In the genomic region with DNA sequence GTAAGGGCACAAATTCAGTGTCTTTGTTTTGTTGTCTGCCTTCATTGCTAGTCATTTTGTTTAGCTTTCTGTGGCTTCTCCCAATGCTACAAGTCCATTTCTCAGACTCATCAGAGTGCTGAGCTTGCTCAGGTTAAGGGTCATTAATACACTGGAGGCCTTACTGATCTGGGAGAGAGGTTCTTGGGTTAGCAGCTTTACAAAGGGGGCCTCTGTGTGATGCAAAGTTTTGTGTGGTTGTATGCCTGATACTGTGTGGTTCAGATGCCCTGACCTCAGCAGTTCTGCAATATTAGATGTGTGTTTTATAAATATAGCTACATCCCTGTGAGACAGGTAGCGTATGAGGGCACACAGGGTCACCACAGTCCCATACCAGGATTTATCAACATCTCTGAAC, we compare ENCODE assay signal across 21 cellular contexts. TPM values are rescaled to one million over a fixed set of nuclear protein-coding genes. Genes with fewer than 3 reads are reported as not detected.
DNase-seq lines count a peak whose midpoint lies in the region; ATAC-seq and TF ChIP-seq lines count a peak whose summit lies in the region.
"Had no signal": no experiment of that assay in that cellular context is flagged by ENCODE, and none has a peak within 500 bp of the region (broad histone marks: within the 10 kb centered on the region; RNA-seq: fewer than 3 reads in every experiment).

No MANE protein-coding gene starts in this region.

- TF ChIP-seq CTCF in astrocyte of the cerebellum (IDR thresholded peaks at IDR 0.05; ENCODE audit: low read depth, low read length, missing control alignments) (no peak), thyroid gland (IDR thresholded peaks at IDR 0.05) (no peak)

- H2AFZ ChIP-seq in mesenchymal stem cell (ENCODE audit: low read depth, low read length), result no peak overlapping the region
- H2AFZ ChIP-seq: hepatocyte had no signal

- H2BK5ac ChIP-seq in mesenchymal stem cell (ENCODE audit: low read depth, low read length, poor library complexity, severe bottlenecking), result no peak overlapping the region

- H3K14ac ChIP-seq in mesenchymal stem cell (ENCODE audit: low read length in 2 of 2), result no peak overlapping the region

- H3K4ac ChIP-seq in mesenchymal stem cell (ENCODE audit: low read depth in 1 of 2, low read length in 2 of 2), result no peak overlapping the region

- H2AK5ac ChIP-seq in mesenchymal stem cell (ENCODE audit: low read length, severe bottlenecking), result no peak overlapping the region

- ATAC-seq in GM21367 (IDR thresholded peaks at IDR 0.05; ENCODE audit: unreplicated experiment) (no peak), HG02981 (IDR thresholded peaks at IDR 0.05; ENCODE audit: unreplicated experiment) (no peak)
- ATAC-seq: activated T-cell treated with anti-CD3 and anti-CD28 coated beads, Interleukin-2, amount 50 U/mL, for 72 hours; T-helper 17 cell had no signal

- H3K4me2 ChIP-seq in mesenchymal stem cell (ENCODE audit: low read length, poor library complexity, severe bottlenecking), result no peak overlapping the region

- WGBS in mesenchymal stem cell, result no CpG with 5 or more reads among the region's 1 CpG
- WGBS in thyroid gland, 2 donors, result 89 to 100% methylated on average over 1 of the region's 1 CpG

- no peak overlapping the region for H2BK12ac ChIP-seq in mesenchymal stem cell (ENCODE audit: low read length in 2 of 2)

- H3K9ac ChIP-seq in mesenchymal stem cell (ENCODE audit: low read length), result peak overlapping the region; percentile 75

- H3K9me3 ChIP-seq in mesenchymal stem cell (ENCODE audit: control insufficient read depth, low read length) (no peaks in the 10 kb centered on the region), thyroid gland (no peaks in the 10 kb centered on the region)
- H3K9me3 ChIP-seq: pancreas had no signal

- H2BK15ac ChIP-seq in mesenchymal stem cell (ENCODE audit: low read depth, poor library complexity, severe bottlenecking), result no peak overlapping the region

- no peak overlapping the region for H2BK120ac ChIP-seq in mesenchymal stem cell (ENCODE audit: low read depth, low read length)

- H4K8ac ChIP-seq in mesenchymal stem cell (ENCODE audit: low read length), result no peak overlapping the region

- no peak overlapping the region for H4K91ac ChIP-seq in mesenchymal stem cell (ENCODE audit: low read length)

- no peak overlapping the region for H3K27ac ChIP-seq in mesenchymal stem cell (ENCODE audit: low read length, poor library complexity, severe bottlenecking)
- H3K27ac ChIP-seq in thyroid gland, result peak overlapping the region in 2 of 3 donors; percentile 45 to 68
- H3K27ac ChIP-seq: 22Rv1 had no signal

- H3K18ac ChIP-seq in mesenchymal stem cell (ENCODE audit: low read depth in 1 of 2, low read length in 2 of 2), result no peak overlapping the region

- TF ChIP-seq POLR2A in thyroid gland (IDR thresholded peaks at IDR 0.05), result no peak

- in situ Hi-C loops in astrocyte of the cerebellum (cut with HindIII; ENCODE audit: low sequenced_read_pairs), result no loop called here

- H3K27me3 ChIP-seq in mesenchymal stem cell (ENCODE audit: control insufficient read depth in 1 of 2, insufficient read depth in 1 of 2, low read length in 2 of 2), result peaks cover 0 to 4% of the 10 kb centered on the region in 2 experiments
- no peaks in the 10 kb centered on the region for H3K27me3 ChIP-seq in thyroid gland
- H3K27me3 ChIP-seq: dorsolateral prefrontal cortex, hepatocyte, pancreas had no signal

- no peaks in the 10 kb centered on the region for H3K79me1 ChIP-seq in mesenchymal stem cell (replicated peaks; ENCODE audit: low read length, poor library complexity, severe bottlenecking)

- H3K4me3 ChIP-seq in astrocyte of the cerebellum (ENCODE audit: low read depth, low read length) (peak overlapping the region; percentile 5), mesenchymal stem cell (ENCODE audit: insufficient read depth in 1 of 2, low read depth in 1 of 2, low read length in 2 of 2) (peak overlapping the region in 1 of 2 experiments; percentile 64), thyroid gland (replicated peaks in 1 of 3) (no peak overlapping the region)
- H3K4me3 ChIP-seq: hepatocyte, lung, pancreas had no signal

- H3K36me3 ChIP-seq in mesenchymal stem cell (ENCODE audit: control insufficient read depth in 1 of 2, insufficient read depth in 2 of 2, low read depth in 1 of 2, low read length in 2 of 2), result no peaks in the 10 kb centered on the region
- no peaks in the 10 kb centered on the region for H3K36me3 ChIP-seq in thyroid gland
- H3K36me3 ChIP-seq: pancreas had no signal

- peaks cover 2% of the 10 kb centered on the region for H3K4me1 ChIP-seq in mesenchymal stem cell (ENCODE audit: control insufficient read depth, insufficient read depth, low read depth, low read length)
- peaks cover 14 to 26% of the 10 kb centered on the region in 2 donors for H3K4me1 ChIP-seq in thyroid gland

- intact Hi-C loops in thyroid gland (cut with DNase I), result no loop called here

- DNase-seq in DMS 273 (lab: John Stamatoyannopoulos, UW; ENCODE audit: unreplicated experiment), result peak; percentile 36
- DNase-seq in DMS 273 treated with DMSO at 0.1 percent for 48 hours (lab: John Stamatoyannopoulos, UW), result no peak
- no peak for DNase-seq in astrocyte of the cerebellum (ENCODE audit: low read depth)
- DNase-seq in mesenchymal stem cell, result no peak
- no peak for DNase-seq in thyroid gland
- no peak for DNase-seq in medulla oblongata (ENCODE audit: extremely low spot score)
- DNase-seq: activated CD4-positive, alpha-beta T cell treated with anti-CD3 and anti-CD28 coated beads for 48 hours; activated naive CD4-positive, alpha-beta T cell treated with anti-CD3 and anti-CD28 coated beads for 36 hours; activated T-cell treated with anti-CD3 and anti-CD28 coated beads, Interleukin-2, amount 50 U/mL, for 72 hours; DMS79 treated with DMSO at 0.1 percent for 48 hours; foreskin melanocyte; naive B cell; NCI-H2081 treated with DMSO at 0.1 percent for 48 hours; T-helper 17 cell had no signal

- no peak overlapping the region for H3K23ac ChIP-seq in mesenchymal stem cell (ENCODE audit: low read length in 2 of 2)

RNA-seq across cellular contexts. Expression of a gene that starts 34.8 kb away (rescaled TPM):
- polyA plus RNA-seq in mesenchymal stem cell (2013, experiment 1 of 2), result 24.3 TPM
- polyA plus RNA-seq in mesenchymal stem cell (2013, experiment 2 of 2), result 23.4 TPM
- total RNA-seq in thyroid gland, result 100 to 1,000 TPM; 148 to 217 (median 196) TPM
